In the genomic region with DNA sequence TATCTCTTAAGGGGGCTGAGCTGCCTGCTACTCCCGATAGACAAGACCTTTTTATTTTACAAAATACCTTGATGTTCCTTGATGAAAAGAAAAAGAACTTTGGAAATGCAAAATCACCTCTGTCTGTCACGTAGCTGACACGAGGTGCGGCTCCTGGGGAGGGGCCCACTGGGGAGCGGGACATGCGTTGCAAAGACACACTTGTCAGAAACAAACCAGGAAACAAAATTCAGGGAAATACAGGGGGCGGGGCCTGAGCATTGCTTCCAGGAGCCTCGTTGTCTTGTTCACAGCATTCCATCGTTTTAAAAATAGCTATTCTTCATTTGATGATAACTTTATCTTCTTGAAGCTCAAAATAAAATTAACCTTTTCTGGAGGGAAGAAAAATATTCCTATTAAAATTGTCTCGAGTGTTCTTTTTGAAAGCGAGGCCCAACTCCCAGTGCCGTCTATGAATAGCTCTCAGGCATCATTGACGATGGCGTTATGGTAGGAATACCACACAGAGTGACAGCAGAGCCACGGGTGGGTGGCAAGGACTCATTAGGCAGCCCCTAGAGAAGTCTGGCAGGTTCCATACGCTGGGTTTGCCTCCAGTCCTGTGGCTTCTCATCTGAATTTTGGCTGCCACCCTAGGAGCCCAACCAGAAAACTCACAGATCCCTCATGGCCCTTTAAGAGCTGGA, we compare ENCODE assay signal across 27 cellular contexts.
"Had no signal": no experiment of that assay in that cellular context is flagged by ENCODE, and none has a peak within 500 bp of the region (broad histone marks: within the 10 kb centered on the region; RNA-seq: fewer than 3 reads in every experiment).

No MANE protein-coding gene starts in this region.

- H2AFZ ChIP-seq: neural progenitor cell, parathyroid adenoma had no signal

- H3K27me3 Mint-ChIP-seq: naive thymus-derived CD8-positive, alpha-beta T cell had no signal

- H3K4me1 ChIP-seq: adrenal gland, ascending aorta, neural progenitor cell, parathyroid adenoma, psoas muscle, upper lobe of right lung had no signal

- H3K9me3 ChIP-seq: adrenal gland, ascending aorta, psoas muscle, spleen, thoracic aorta, upper lobe of right lung had no signal

- ATAC-seq: activated naive CD4-positive, alpha-beta T cell treated with anti-CD3 and anti-CD28 coated beads, Interleukin-2, amount 50 U/mL, for 72 hours; activated T-cell treated with anti-CD3 and anti-CD28 coated beads, Interleukin-2, amount 50 U/mL, for 72 hours; naive thymus-derived CD8-positive, alpha-beta T cell; psoas muscle; upper lobe of right lung had no signal

- H3K4me3 ChIP-seq: adrenal gland, ascending aorta, neural progenitor cell, psoas muscle, spleen, thoracic aorta, upper lobe of right lung had no signal

- H3K36me3 Mint-ChIP-seq: activated naive CD4-positive, alpha-beta T cell treated with anti-CD3 and anti-CD28 coated beads, Interleukin-2, amount 50 U/mL, for 72 hours; mesothelial cell of epicardium; neural progenitor cell had no signal

- H3K36me3 ChIP-seq: adrenal gland, ascending aorta, brain microvascular endothelial cell, neural progenitor cell, thoracic aorta, upper lobe of right lung had no signal

- H3K4me3 Mint-ChIP-seq: activated T-cell treated with anti-CD3 and anti-CD28 coated beads, Interleukin-2, amount 50 U/mL, for 72 hours; mesothelial cell of epicardium; naive thymus-derived CD8-positive, alpha-beta T cell; neural progenitor cell; T-helper 1 cell treated with Interleukin-12 subunit alpha and Interleukin-12 subunit beta and Interleukin-4 antibody, amounts not matched to agents 30 μg/mL and 1 μg/mL, for 36 hours had no signal

- H3K4me2 ChIP-seq: neural progenitor cell had no signal

- FAIRE-seq: frontal cortex, islet of Langerhans, TTC549 had no signal

- H3K27ac Mint-ChIP-seq: activated naive CD4-positive, alpha-beta T cell treated with anti-CD3 and anti-CD28 coated beads, Interleukin-2, amount 50 U/mL, for 72 hours; activated T-cell treated with anti-CD3 and anti-CD28 coated beads, Interleukin-2, amount 50 U/mL, for 72 hours; mesothelial cell of epicardium; neural progenitor cell; T-helper 1 cell treated with Interleukin-12 subunit alpha and Interleukin-12 subunit beta and Interleukin-4 antibody, amounts not matched to agents 30 μg/mL and 1 μg/mL, for 36 hours had no signal

- H3K9ac ChIP-seq: neural progenitor cell, parathyroid adenoma had no signal

- H3K9me3 Mint-ChIP-seq: activated naive CD4-positive, alpha-beta T cell treated with anti-CD3 and anti-CD28 coated beads, Interleukin-2, amount 50 U/mL, for 72 hours; activated T-cell treated with anti-CD3 and anti-CD28 coated beads, Interleukin-2, amount 50 U/mL, for 72 hours; mesothelial cell of epicardium; naive thymus-derived CD8-positive, alpha-beta T cell; neural progenitor cell; T-helper 1 cell treated with Interleukin-12 subunit alpha and Interleukin-12 subunit beta and Interleukin-4 antibody, amounts not matched to agents 30 μg/mL and 1 μg/mL, for 36 hours had no signal

- H3K27ac ChIP-seq: adrenal gland, ascending aorta, brain microvascular endothelial cell, neural progenitor cell, parathyroid adenoma, psoas muscle, spleen, thoracic aorta, upper lobe of right lung, VCaP had no signal

- DNase-seq: activated CD4-positive, alpha-beta T cell treated with anti-CD3 and anti-CD28 coated beads for 4 hours; activated CD4-positive, alpha-beta T cell treated with anti-CD3 and anti-CD28 coated beads, Interleukin-2, amount 50 U/mL, for 4 hours; activated naive CD4-positive, alpha-beta T cell; activated T-cell treated with anti-CD3 and anti-CD28 coated beads for 4 hours; activated T-cell treated with anti-CD3 and anti-CD28 coated beads, Interleukin-2, amount 50 U/mL, for 72 hours; adrenal gland; brain microvascular endothelial cell; central memory CD4-positive, alpha-beta T cell; effector CD8-positive, alpha-beta T cell; naive thymus-derived CD8-positive, alpha-beta T cell; occipital lobe; psoas muscle; spleen; stimulated activated naive CD4-positive, alpha-beta T cell treated with Interleukin-2 at 50 U/mL for 16 hours; T-helper 9 cell; upper lobe of right lung had no signal

- H3K27me3 ChIP-seq: adrenal gland, ascending aorta, brain microvascular endothelial cell, neural progenitor cell, spleen, upper lobe of right lung had no signal
